ENCODE assay signal across 9 cellular contexts in the genomic region with DNA sequence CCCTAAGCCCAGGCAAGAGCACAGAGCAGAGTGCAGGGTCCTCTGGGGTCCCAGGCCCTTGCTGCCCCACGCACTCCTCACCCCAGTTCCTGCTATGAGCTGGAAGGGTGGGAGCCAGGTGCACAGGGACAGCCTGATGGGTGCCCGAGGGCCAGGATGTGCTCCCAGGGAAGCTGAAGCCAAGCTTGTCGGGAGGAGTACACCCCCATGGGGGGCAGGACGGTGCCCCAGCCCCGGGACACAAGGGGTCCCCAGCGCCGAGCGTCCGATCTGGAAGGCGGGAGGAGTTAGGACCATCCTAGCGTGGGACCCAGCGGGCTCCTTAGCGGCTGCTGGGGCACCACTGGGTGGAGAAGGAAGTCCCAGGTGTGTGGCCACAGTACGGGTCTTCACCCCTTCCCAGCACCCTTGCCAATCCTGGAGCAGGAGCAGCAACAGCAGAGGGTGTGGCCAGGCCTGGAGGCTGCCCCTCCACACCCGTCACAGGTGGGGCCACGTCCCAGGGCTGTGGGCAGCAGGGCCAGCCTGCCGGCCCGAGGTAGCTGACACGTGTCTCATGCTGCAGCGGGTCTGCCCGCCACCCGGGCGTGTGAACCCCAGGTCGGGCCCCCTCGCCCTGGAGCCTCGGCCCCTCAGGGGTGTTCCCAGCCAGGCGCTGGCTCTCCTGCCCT. TPM values are rescaled to one million over a fixed set of nuclear protein-coding genes. Genes with fewer than 3 reads are reported as not detected.
A peak's percentile ranks its signal among the peaks of the same experiment; 100 is the strongest.
DNase-seq lines count a peak whose midpoint lies in the region; ATAC-seq and TF ChIP-seq lines count a peak whose summit lies in the region.
"Not testable (repeated sequence)": the region's sequence is repeated elsewhere in the genome, so short reads cannot be mapped to it uniquely, and the experiment has no call there.
"Had no signal": no experiment of that assay in that cellular context is flagged by ENCODE, and none has a peak within 500 bp of the region (broad histone marks: within the 10 kb centered on the region; RNA-seq: fewer than 3 reads in every experiment).

No MANE protein-coding gene starts in this region.

- not testable (repeated sequence) for BruUV-seq in Panc1 (replicated peaks; lab: Mats Ljungman, UMichigan)

- CTCF ChIA-PET in Panc1 (lab: Charles Lee) = not testable (repeated sequence)

- POLR2A ChIA-PET in Panc1 (lab: Charles Lee) = not testable (repeated sequence)

- H2BK120ac ChIP-seq in neuronal stem cell (ENCODE audit: low read depth, low read length) = not testable (repeated sequence)

- not testable (repeated sequence) for H2AFZ ChIP-seq in fibroblast of lung (ENCODE audit: low read length); neuronal stem cell (ENCODE audit: low read length)

- WGBS in neuronal stem cell (ENCODE audit: extremely low coverage in 2 of 2, insufficient read length in 2 of 2, insufficient replicate concordance in 1 of 2), 2 donors = no CpG with 5 or more reads among the region's 27 CpGs
- 46 to 65% (median 58%) methylated on average over 8 to 26 of the region's 27 CpGs for WGBS in spleen, 5 donors

- H3K9ac ChIP-seq in fibroblast of lung (ENCODE audit: insufficient read depth, low read length); neuronal stem cell (ENCODE audit: low read depth, low read length, poor library complexity): not testable (repeated sequence)

- not testable (repeated sequence) for H4K91ac ChIP-seq in neuronal stem cell (ENCODE audit: low read depth, low read length, poor library complexity)

- peaks cover 11% of the 10 kb centered on the region for H3K79me1 ChIP-seq in neuronal stem cell (ENCODE audit: low read depth, low read length)

- ATAC-seq in Panc1 (peak; percentile 52), left colon (peak; percentile 20)

- not testable (repeated sequence) for H2BK12ac ChIP-seq in neuronal stem cell (ENCODE audit: low read length)

- H2AK5ac ChIP-seq in neuronal stem cell (ENCODE audit: low read depth, low read length) = not testable (repeated sequence)

- H4K8ac ChIP-seq in neuronal stem cell (ENCODE audit: low read depth, low read length) = not testable (repeated sequence)

- H2BK15ac ChIP-seq in neuronal stem cell (ENCODE audit: low read length) = not testable (repeated sequence)

- H3K27ac ChIP-seq in Panc1 (ENCODE audit: low read length) = peak overlapping the region; percentile 91
- H3K27ac ChIP-seq in brain microvascular endothelial cell = peak overlapping the region; percentile 79
- peak overlapping the region; percentile 93 for H3K27ac ChIP-seq in fibroblast of lung (ENCODE audit: insufficient read depth, low read length)
- not testable (repeated sequence) for H3K27ac ChIP-seq in neuronal stem cell (replicated peaks; ENCODE audit: low read length)
- peak overlapping the region; percentile 53 to 86 (median 77) for H3K27ac ChIP-seq in spleen
- peak overlapping the region; percentile 96 for H3K27ac ChIP-seq in vagina

- TF ChIP-seq CTCF in Panc1 (IDR thresholded peaks at IDR 0.05); brain microvascular endothelial cell (IDR thresholded peaks at IDR 0.05; ENCODE audit: low read depth, low read length, missing control alignments); fibroblast of lung (conservative IDR thresholded peaks at IDR 0.05 in 1 of 2, IDR thresholded peaks at IDR 0.05 in 1 of 2; ENCODE audit: low read depth in 1 of 2, low read length in 2 of 2); spleen (IDR thresholded peaks at IDR 0.05 in 8 of 11, conservative IDR thresholded peaks at IDR 0.05 in 3 of 11); vagina (IDR thresholded peaks at IDR 0.05): not testable (repeated sequence)

- not testable (repeated sequence) for TF ChIP-seq POLR2A in spleen (IDR thresholded peaks at IDR 0.05); vagina (IDR thresholded peaks at IDR 0.05)

- H3K4me1 ChIP-seq in Panc1 (ENCODE audit: control insufficient read depth, insufficient read depth, low read length) (peaks cover 50% of the 10 kb centered on the region), fibroblast of lung (ENCODE audit: control insufficient read depth, extremely low read depth, insufficient read depth, low read length) (peaks cover 25% of the 10 kb centered on the region), neuronal stem cell (ENCODE audit: control insufficient read depth in 2 of 2, insufficient read depth in 1 of 2, low read depth in 1 of 2, low read length in 2 of 2) (peaks cover 7 to 17% of the 10 kb centered on the region in 2 donors), spleen (peaks cover 18 to 77% (median 53%) of the 10 kb centered on the region in 6 donors), vagina (peaks cover 80% of the 10 kb centered on the region)

- in situ Hi-C loops in Panc1 (cut with HindIII; ENCODE audit: low pct_unique_long_range_greater_than_20kb, low sequenced_read_pairs); brain microvascular endothelial cell (cut with HindIII; ENCODE audit: low pct_ligation_motif_present, low sequenced_read_pairs): not testable (repeated sequence)

- H3K23ac ChIP-seq in neuronal stem cell (ENCODE audit: low read depth, low read length, poor library complexity) = not testable (repeated sequence)

- H3K27me3 ChIP-seq in Panc1 (ENCODE audit: control insufficient read depth, insufficient read depth, low read length); brain microvascular endothelial cell (replicated peaks); fibroblast of lung (ENCODE audit: control insufficient read depth, insufficient read depth, low read length); neuronal stem cell (ENCODE audit: control insufficient read depth in 3 of 3, insufficient read depth in 3 of 3, low read depth in 1 of 3, low read length in 3 of 3); spleen (replicated peaks in 1 of 7); vagina: not testable (repeated sequence)

- peak overlapping the region; percentile 59 for H3K4me2 ChIP-seq in fibroblast of lung (ENCODE audit: extremely low read depth, insufficient read depth, low read length)
- not testable (repeated sequence) for H3K4me2 ChIP-seq in neuronal stem cell (ENCODE audit: insufficient read depth, low read length, poor library complexity, severe bottlenecking)

- H3K18ac ChIP-seq in neuronal stem cell (ENCODE audit: low read length) = not testable (repeated sequence)

- H3K9me3 ChIP-seq in Panc1 (ENCODE audit: control insufficient read depth, insufficient read depth, low read depth, low read length); fibroblast of lung (ENCODE audit: control insufficient read depth, insufficient read depth, low read depth, low read length); neuronal stem cell (replicated peaks in 1 of 2; ENCODE audit: control insufficient read depth in 2 of 2, insufficient read depth in 1 of 2, low read depth in 1 of 2, low read length in 2 of 2); spleen; vagina: not testable (repeated sequence)

- peak overlapping the region in 1 of 2 experiments; percentile 1; a peak in 1 of 4 replicates for H3K4me3 ChIP-seq in Panc1 (ENCODE audit: low read depth in 2 of 2, low read length in 2 of 2)
- not testable (repeated sequence) for H3K4me3 ChIP-seq in brain microvascular endothelial cell (ENCODE audit: low read depth, low read length); fibroblast of lung (replicated peaks in 1 of 4; ENCODE audit: control extremely low read depth in 1 of 4, insufficient read depth in 1 of 4, low read depth in 3 of 4, low read length in 4 of 4); neuronal stem cell (ENCODE audit: low read length in 2 of 2); spleen
- H3K4me3 ChIP-seq in vagina = peak overlapping the region; percentile 30 to 45

- H3K36me3 ChIP-seq in Panc1 (ENCODE audit: control insufficient read depth, insufficient read depth, low read length); brain microvascular endothelial cell (replicated peaks); fibroblast of lung (ENCODE audit: control insufficient read depth, insufficient read depth, low read length); neuronal stem cell (replicated peaks in 1 of 2; ENCODE audit: control insufficient read depth in 2 of 2, insufficient read depth in 2 of 2, low read length in 2 of 2); spleen; vagina: not testable (repeated sequence)

- intact Hi-C loops in Panc1 (cut with micrococcal nuclease; ENCODE audit: unreplicated experiment); left colon (cut with DNase I, micrococcal nuclease); spleen (cut with DNase I; ENCODE audit: low total_unique reads); vagina (cut with DNase I): not testable (repeated sequence)

- peak overlapping the region; percentile 38 for H3K14ac ChIP-seq in neuronal stem cell (ENCODE audit: low read length)

- not testable (repeated sequence) for H3K4ac ChIP-seq in neuronal stem cell (ENCODE audit: low read length)

- H3K79me2 ChIP-seq in fibroblast of lung (ENCODE audit: control insufficient read depth, insufficient read depth, low read length) = peaks cover 52% of the 10 kb centered on the region

- not testable (repeated sequence) for H2BK5ac ChIP-seq in neuronal stem cell (ENCODE audit: low read length)

- DNase-seq in DMS153 (lab: John Stamatoyannopoulos, UW) = peak; percentile 6
- DNase-seq in Panc1 (ENCODE audit: low read depth, low spot score); brain microvascular endothelial cell; fibroblast of lung (ENCODE audit: low read depth in 2 of 2); left colon; neuronal stem cell (ENCODE audit: low spot score); spleen; vagina (ENCODE audit: extremely low spot score in 2 of 2): not testable (repeated sequence)

- not testable (repeated sequence) for H4K20me1 ChIP-seq in fibroblast of lung (ENCODE audit: control insufficient read depth, extremely low read depth, insufficient read depth, low read length)

RNA-seq across cellular contexts. Expression of a gene that starts 11.9 kb away (rescaled TPM):
- total RNA-seq in Panc1 (2021; ENCODE audit: unreplicated experiment) (279 TPM), fibroblast of lung (120 and 199 TPM in 2 replicates), left colon (10 to 100 TPM; 75.1 to 76.7 TPM), spleen (100 to 1,000 TPM in 2 of 7 donors, 10 to 100 TPM in 5; 64.0 to 124 (median 95.3) TPM), vagina (153 TPM)
- 412 TPM for polyA plus RNA-seq in Panc1 (2012; ENCODE audit: insufficient read length)
- polyA plus RNA-seq in fibroblast of lung (15.2 and 16.3 TPM in 2 replicates), spleen (10 to 100 TPM; 14.0 to 60.9 (median 18.5) TPM)
- polyA plus RNA-seq in fibroblast of lung (2012) = 42.7 and 46.9 TPM in 2 replicates
- polyA minus RNA-seq in fibroblast of lung (ENCODE audit: low replicate concordance) = 31.7 and 46.0 TPM in 2 replicates
- polyA plus RNA-seq in neuronal stem cell (2013, experiment 1 of 2) = 27.8 TPM
- polyA plus RNA-seq in neuronal stem cell (2013, experiment 2 of 2) = 26.3 TPM

RNA-seq across cellular contexts. Expression of a gene that starts 24.6 kb away (rescaled TPM):
- total RNA-seq in Panc1 (2021; ENCODE audit: unreplicated experiment) (92.2 TPM), fibroblast of lung (0.51 and 2.0 TPM in 2 replicates), left colon (10 to 100 TPM; 24.9 to 27.2 TPM), spleen (1 to 10 TPM in 4 of 7 donors, under 1 TPM in 2, not detected in 1; 0.26 to 7.9 (median 1.2) TPM), vagina (1.5 TPM)
- polyA plus RNA-seq in Panc1 (2012; ENCODE audit: insufficient read length) = 136 TPM
- polyA plus RNA-seq in fibroblast of lung (0.43 and 1.3 TPM in 2 replicates), spleen (1 to 10 TPM in 2 of 3 donors, under 1 TPM in 1; 0.91 to 1.5 (median 1.4) TPM)
- polyA plus RNA-seq in fibroblast of lung (2012) = 0.65 and 2.1 TPM in 2 replicates
- polyA minus RNA-seq in fibroblast of lung (ENCODE audit: low replicate concordance) = 0.94 and 8.3 TPM in 2 replicates
- polyA plus RNA-seq in neuronal stem cell (2013, experiment 1 of 2) = 4.2 TPM
- 3.9 TPM for polyA plus RNA-seq in neuronal stem cell (2013, experiment 2 of 2)
- total RNA-seq: activated B cell treated with CpG ODN at 0.5 μM for 24 hours had no signal

RNA-seq across cellular contexts. Expression of a gene that starts 31.7 kb away (rescaled TPM):
- total RNA-seq in Panc1 (2021; ENCODE audit: unreplicated experiment) (108 TPM), fibroblast of lung (52.1 and 60.3 TPM in 2 replicates), left colon (10 to 100 TPM; 94.5 to 99.8 TPM), spleen (10 to 100 TPM; 41.5 to 63.9 (median 50.9) TPM), vagina (38.8 TPM)
- 116 TPM for polyA plus RNA-seq in Panc1 (2012; ENCODE audit: insufficient read length)
- polyA plus RNA-seq in fibroblast of lung (38.7 and 44.4 TPM in 2 replicates), spleen (10 to 100 TPM; 22.0 to 37.6 (median 23.3) TPM)
- polyA plus RNA-seq in fibroblast of lung (2012) = 77.9 and 87.1 TPM in 2 replicates
- 135 and 152 TPM in 2 replicates for polyA minus RNA-seq in fibroblast of lung (ENCODE audit: low replicate concordance)
- 117 TPM for polyA plus RNA-seq in neuronal stem cell (2013, experiment 1 of 2)
- 112 TPM for polyA plus RNA-seq in neuronal stem cell (2013, experiment 2 of 2)
